20 cellular contexts compared by ENCODE assay signal in genomic region chr5:145568581-145568980, GRCh38.
DNase-seq lines count a peak whose midpoint lies in the region; TF ChIP-seq lines count a peak whose summit lies in the region.
"Had no signal": no experiment of that assay in that cellular context is flagged by ENCODE, and none has a peak within 500 bp of the region (broad histone marks: within the 10 kb centered on the region; RNA-seq: fewer than 3 reads in every experiment).

No MANE protein-coding gene starts in this region.

- H3K4me3 ChIP-seq in astrocyte of the spinal cord (ENCODE audit: low read depth, low read length), result no peak overlapping the region
- no peak overlapping the region for H3K4me3 ChIP-seq in suprapubic skin
- H3K4me3 ChIP-seq: Peyer's patch had no signal

- no peak for TF ChIP-seq POLR2A in suprapubic skin (IDR thresholded peaks at IDR 0.05)

- H3K27ac ChIP-seq in suprapubic skin, result no peak overlapping the region
- H3K27ac ChIP-seq: 22Rv1, Peyer's patch had no signal

- no peaks in the 10 kb centered on the region for H3K4me1 ChIP-seq in suprapubic skin
- H3K4me1 ChIP-seq: Peyer's patch had no signal

- in situ Hi-C loops in astrocyte of the spinal cord (cut with HindIII; ENCODE audit: low sequenced_read_pairs), result no loop called here

- H3K27me3 ChIP-seq in suprapubic skin, result no peaks in the 10 kb centered on the region
- H3K27me3 ChIP-seq: Peyer's patch had no signal

- no peaks in the 10 kb centered on the region for H3K9me3 ChIP-seq in suprapubic skin
- H3K9me3 ChIP-seq: Peyer's patch had no signal

- TF ChIP-seq RAD21 in Ishikawa (IDR thresholded peaks at IDR 0.05; ENCODE audit: low read depth), result no peak

- H3K36me3 ChIP-seq in suprapubic skin, result no peaks in the 10 kb centered on the region
- H3K36me3 ChIP-seq: Peyer's patch had no signal

- no peak for TF ChIP-seq EP300 in Ishikawa (IDR thresholded peaks at IDR 0.05; ENCODE audit: borderline replicate concordance)
- TF ChIP-seq EP300 in suprapubic skin (IDR thresholded peaks at IDR 0.05), result no peak

- no peak for TF ChIP-seq CTCF in astrocyte of the spinal cord (IDR thresholded peaks at IDR 0.05; ENCODE audit: low read depth, low read length)
- TF ChIP-seq CTCF in suprapubic skin (IDR thresholded peaks at IDR 0.05), result no peak

- DNase-seq in DMS 273 (lab: John Stamatoyannopoulos, UW; ENCODE audit: unreplicated experiment) (peak; percentile 40), DMS 273 treated with DMSO at 0.1 percent for 48 hours (lab: John Stamatoyannopoulos, UW) (no peak), astrocyte of the spinal cord (ENCODE audit: low read depth, low spot score) (peak; percentile 35), kidney tubule cell (ENCODE audit: low spot score) (peak; percentile 47), activated gamma-delta T cell (lab: John Stamatoyannopoulos, UW) (no peak), suprapubic skin (ENCODE audit: low spot score in 2 of 2) (no peak)
- no peak for DNase-seq in activated CD4-positive, CD25-positive, alpha-beta regulatory T cell treated with anti-CD3 and anti-CD28 coated beads, Interleukin-2, amount 50 U/mL, for 72 hours
- DNase-seq: activated CD4-positive, alpha-beta T cell treated with anti-CD3 and anti-CD28 coated beads, Interleukin-2, amount 50 U/mL, for 48 hours; activated naive CD8-positive, alpha-beta T cell treated with anti-CD3 and anti-CD28 coated beads, Interleukin-2, amount 10 ng/mL, durations not matched to agents 7 days and 5 days; activated T-cell treated with anti-CD3 and anti-CD28 coated beads, Interleukin-2, amount 50 U/mL, for 4 hours; caudate nucleus; CD8-positive, alpha-beta memory T cell; glutamatergic neuron; islet precursor cell; mesendoderm; NCI-H1105; NCI-H526 treated with DMSO at 0.1 percent for 48 hours; Peyer's patch had no signal

TF ChIP-seq in Ishikawa, 13 proteins besides CTCF, POLR2A, EP300 and RAD21:
- TF ChIP-seq YY1 (IDR thresholded peaks at IDR 0.05; ENCODE audit: low read depth) (no peak), NFIC (IDR thresholded peaks at IDR 0.05) (no peak), FOXM1 (IDR thresholded peaks at IDR 0.05; ENCODE audit: borderline replicate concordance, low read depth) (peak; percentile 59; the same call in 1 of the 2 replicates)

Comparison
In these comparisons a context has a peak if more than half of its experiments do, and no peak if none do; other contexts are left out.
1. DNase-seq: peak in DMS 273 (single experiment), astrocyte of the spinal cord (single experiment) and kidney tubule cell (single experiment); none in DMS 273 treated with DMSO at 0.1 percent for 48 hours (single experiment), activated CD4-positive, CD25-positive, alpha-beta regulatory T cell treated with anti-CD3 and anti-CD28 coated beads, Interleukin-2, amount 50 U/mL, for 72 hours (single experiment), activated gamma-delta T cell (single experiment) and suprapubic skin (0 of 2).